In genomic region chr21:39269620-39270019, GRCh38 we compare ENCODE assay signal across 8 cellular contexts.
"Had no signal": no experiment of that assay in that cellular context is flagged by ENCODE, and none has a peak within 500 bp of the region (broad histone marks: within the 10 kb centered on the region; RNA-seq: fewer than 3 reads in every experiment).

No MANE protein-coding gene starts in this region.

- H3K27ac ChIP-seq: HL-60 had no signal

- H3K4me1 Mint-ChIP-seq: GM23338, H9 had no signal

- ATAC-seq: GM23338, K562 had no signal

- DNase-seq: H9, HCEC 1CT, HFFc6, IMR-90, KG1 had no signal

- H3K27ac Mint-ChIP-seq: GM23338, H9, HFFc6 had no signal

- H3K4me3 ChIP-seq: GM23338, K562 had no signal

- H3K4me3 Mint-ChIP-seq: GM23338, H9, HFFc6 had no signal

- H3K9me3 Mint-ChIP-seq: GM23338, H9, HFFc6 had no signal

- FAIRE-seq: K562 had no signal
